18 cellular contexts compared by ENCODE assay signal in genomic region chr2:118858485-118859156, GRCh38. TPM values are rescaled to one million over a fixed set of nuclear protein-coding genes. Genes with fewer than 3 reads are reported as not detected.
"Had no signal": no experiment of that assay in that cellular context is flagged by ENCODE, and none has a peak within 500 bp of the region (broad histone marks: within the 10 kb centered on the region; RNA-seq: fewer than 3 reads in every experiment).

No MANE protein-coding gene starts in this region.

- ATAC-seq: foreskin keratinocyte, SK-N-SH treated with all-trans-retinoic acid at 6 μM for 48 hours had no signal

- DNase-seq: activated B cell treated with CpG ODN at 0.5 μM for 24 hours; activated CD4-positive, alpha-beta T cell treated with anti-CD3 and anti-CD28 coated beads, Interleukin-2, amount 50 U/mL, for 1 hour; activated effector memory CD4-positive, alpha-beta T cell treated with Interleukin-2 at 50 U/mL for 16 hours; amniotic stem cell; cerebellar nuclear complex; foreskin keratinocyte; kidney; posterior cingulate gyrus; stimulated activated CD4-positive, alpha-beta T cell treated with anti-CD3 and anti-CD28 coated beads, Interleukin-1b, Interleukin-23, amount 100 ng/mL, for 48 hours; stimulated activated naive CD4-positive, alpha-beta T cell had no signal

- H3K27ac ChIP-seq: foreskin keratinocyte, right atrium auricular region, suprapubic skin had no signal

- H3K9me3 ChIP-seq: right atrium auricular region, suprapubic skin had no signal

- H3K36me3 ChIP-seq: right atrium auricular region, suprapubic skin had no signal

- H3K4me3 ChIP-seq: right atrium auricular region, suprapubic skin had no signal

RNA-seq across cellular contexts. Expression of gene EN1, which starts 11.2 kb away (rescaled TPM):
- total RNA-seq: activated B cell treated with CpG ODN at 0.5 μM for 24 hours; activated CD8-positive, alpha-beta memory T cell treated with anti-CD3 and anti-CD28 coated beads for 36 hours; dermis microvascular lymphatic vessel endothelial cell; foreskin keratinocyte; liver; right atrium auricular region; T-helper 1 cell treated with Interleukin-12 subunit alpha and Interleukin-12 subunit beta and Interleukin-4 antibody, amounts not matched to agents 30 ng/mL and 1 ng/mL, for 36 hours; urinary bladder had no signal
- polyA plus RNA-seq: liver, urinary bladder had no signal
